ENCODE assay signal across 20 cellular contexts in genomic region chr5:152644316-152644715, GRCh38.
DNase-seq lines count a peak whose midpoint lies in the region; ATAC-seq and TF ChIP-seq lines count a peak whose summit lies in the region.
"Had no signal": no experiment of that assay in that cellular context is flagged by ENCODE, and none has a peak within 500 bp of the region (broad histone marks: within the 10 kb centered on the region; RNA-seq: fewer than 3 reads in every experiment).

No MANE protein-coding gene starts in this region.

- TF ChIP-seq CTCF in brain (conservative IDR thresholded peaks at IDR 0.05) = no peak
- TF ChIP-seq CTCF in WTC11 (IDR thresholded peaks at IDR 0.05) = no peak

- H3K9me3 Mint-ChIP-seq in brain (peaks cover 0 to under 1% (median 0%) of the 10 kb centered on the region in 5 experiments), WTC11 (no peaks in the 10 kb centered on the region)
- H3K9me3 Mint-ChIP-seq: GM23338 had no signal

- CTCF ChIA-PET in WTC11 (lab: Charles Lee) = no interaction called here

- ATAC-seq in WTC11 = no peak
- ATAC-seq: GM23338, HCT116 had no signal

- peak; percentile 49 for DNase-seq in NCI-H2227 (lab: John Stamatoyannopoulos, UW; ENCODE audit: unreplicated experiment)
- DNase-seq in NCI-H2227 treated with DMSO at 0.1 percent for 48 hours (lab: John Stamatoyannopoulos, UW) = peak; percentile 35
- peak; percentile 35 for DNase-seq in left kidney (ENCODE audit: low read depth, low spot score)
- no peak for DNase-seq in activated effector memory CD4-positive, alpha-beta T cell treated with Interleukin-2 at 50 U/mL for 16 hours
- no peak for DNase-seq in WTC11 (ENCODE audit: low spot score)
- DNase-seq in mucosa of gallbladder (ENCODE audit: low spot score) = no peak
- DNase-seq: ACHN; BE2C; C1 segment of cervical spinal cord; Caco-2; CD4-positive, CD25-positive, alpha-beta regulatory T cell; CD8-positive, alpha-beta memory T cell; DMS153; DMS79; GDM1; H7; HFFc6 had no signal

- no peak overlapping the region for H3K4me3 Mint-ChIP-seq in brain
- no peak overlapping the region for H3K4me3 Mint-ChIP-seq in WTC11
- H3K4me3 Mint-ChIP-seq: CD4-positive, CD25-positive, alpha-beta regulatory T cell; CD8-positive, alpha-beta memory T cell; GM23338; HFFc6 had no signal

- H3K27me3 Mint-ChIP-seq in brain = no peaks in the 10 kb centered on the region
- peaks cover 70% of the 10 kb centered on the region for H3K27me3 Mint-ChIP-seq in WTC11 (ENCODE audit: low read depth)
- H3K27me3 Mint-ChIP-seq: CD4-positive, CD25-positive, alpha-beta regulatory T cell; CD8-positive, alpha-beta memory T cell had no signal

- POLR2A ChIA-PET in WTC11 (lab: Charles Lee) = no interaction called here

- H3K27ac Mint-ChIP-seq in brain (peak overlapping the region in 3 of 5 experiments; percentile 39 to 72 (median 41)), WTC11 (no peak overlapping the region)
- H3K27ac Mint-ChIP-seq: CD4-positive, CD25-positive, alpha-beta regulatory T cell; CD8-positive, alpha-beta memory T cell; GM23338; HFFc6 had no signal

- H3K36me3 Mint-ChIP-seq in brain = no peaks in the 10 kb centered on the region
- no peaks in the 10 kb centered on the region for H3K36me3 Mint-ChIP-seq in WTC11
- H3K36me3 Mint-ChIP-seq: CD4-positive, CD25-positive, alpha-beta regulatory T cell; CD8-positive, alpha-beta memory T cell had no signal

- H3K4me1 Mint-ChIP-seq in brain (peaks cover 35% of the 10 kb centered on the region), WTC11 (peaks cover 39% of the 10 kb centered on the region)
- H3K4me1 Mint-ChIP-seq: CD4-positive, CD25-positive, alpha-beta regulatory T cell; CD8-positive, alpha-beta memory T cell had no signal

TF ChIP-seq in WTC11, 78 proteins besides CTCF, POLR2A, EP300 and RAD21:
- TF ChIP-seq AR (CRISPR knock-in tag; IDR thresholded peaks at IDR 0.05) = no peak
- no peak for TF ChIP-seq ESRRA (CRISPR knock-in tag; IDR thresholded peaks at IDR 0.05; ENCODE audit: borderline replicate concordance)
- no peak for TF ChIP-seq ATF6 (CRISPR knock-in tag; IDR thresholded peaks at IDR 0.05)
- TF ChIP-seq CBFB (CRISPR knock-in tag; IDR thresholded peaks at IDR 0.05; ENCODE audit: low read depth) = no peak
- no peak for TF ChIP-seq FOXK1 (CRISPR knock-in tag; IDR thresholded peaks at IDR 0.05)
- no peak for TF ChIP-seq ZNF532 (CRISPR knock-in tag; IDR thresholded peaks at IDR 0.05; ENCODE audit: borderline replicate concordance)
- no peak for TF ChIP-seq ZNF263 (CRISPR knock-in tag; IDR thresholded peaks at IDR 0.05; ENCODE audit: low read depth)
- no peak for TF ChIP-seq ARID4B (CRISPR knock-in tag; IDR thresholded peaks at IDR 0.05; ENCODE audit: borderline replicate concordance)

Comparison
In these comparisons a context has a peak if more than half of its experiments do, and no peak if none do; other contexts are left out.
1. DNase-seq: peak in NCI-H2227 (single experiment), NCI-H2227 treated with DMSO at 0.1 percent for 48 hours (single experiment) and left kidney (single experiment); none in activated effector memory CD4-positive, alpha-beta T cell treated with Interleukin-2 at 50 U/mL for 16 hours (single experiment), WTC11 (single experiment) and mucosa of gallbladder (single experiment).